18 cellular contexts compared by ENCODE assay signal in genomic region chr7:98112077-98112476, GRCh38. TPM values are rescaled to one million over a fixed set of nuclear protein-coding genes. Genes with fewer than 3 reads are reported as not detected.
DNase-seq lines count a peak whose midpoint lies in the region; ATAC-seq, FAIRE-seq and TF ChIP-seq lines count a peak whose summit lies in the region.
"Had no signal": no experiment of that assay in that cellular context is flagged by ENCODE, and none has a peak within 500 bp of the region (broad histone marks: within the 10 kb centered on the region; RNA-seq: fewer than 3 reads in every experiment).

No MANE protein-coding gene starts in this region.

- no peak for TF ChIP-seq RAD21 in K562 (CRISPR knock-in tag; conservative IDR thresholded peaks at IDR 0.05 in 1 of 2, IDR thresholded peaks at IDR 0.05 in 1 of 2)

- POLR2A ChIA-PET in K562 (lab: Yijun Ruan, JAX): interaction anchor here (0.6 to 5.9 kb wide), 5 partner anchors 9 to 81 kb away, joined by 3 to 54 read pairs (median 3); no protein-coding TSS in a partner anchor

- peaks cover 14% of the 10 kb centered on the region for H3K36me3 Mint-ChIP-seq in endothelial cell (ENCODE audit: low read depth, unreplicated experiment)

- H3K27me3 ChIP-seq in K562 (ENCODE audit: control insufficient read depth in 2 of 2, insufficient read depth in 2 of 2, low read length in 2 of 2) (no peaks in the 10 kb centered on the region), body of pancreas (no peaks in the 10 kb centered on the region), upper lobe of right lung (no peaks in the 10 kb centered on the region)

- H3K9me1 ChIP-seq in K562 (ENCODE audit: control insufficient read depth, insufficient read depth, low read length): no peaks in the 10 kb centered on the region

- in situ Hi-C loops in K562 (cut with MboI): no loop called here

- H3K27ac Mint-ChIP-seq in endothelial cell (ENCODE audit: unreplicated experiment): peak overlapping the region; percentile 99

- H3K27ac ChIP-seq in K562 (ENCODE audit: extremely low read depth, low read depth, low read length) (no peak overlapping the region), body of pancreas (peak overlapping the region in 3 of 4 donors; percentile 35 to 86 (median 71)), upper lobe of right lung (peak overlapping the region; percentile 61)

- H3K36me3 ChIP-seq in K562 (ENCODE audit: control insufficient read depth, insufficient read depth, low read length): peaks cover 3% of the 10 kb centered on the region; the same call in 1 of the 3 replicates
- no peaks in the 10 kb centered on the region for H3K36me3 ChIP-seq in body of pancreas (replicated peaks in 1 of 2; ENCODE audit: insufficient read depth in 1 of 2, low read depth in 2 of 2)
- no peaks in the 10 kb centered on the region for H3K36me3 ChIP-seq in upper lobe of right lung

- BruUV-seq in K562 (replicated peaks; lab: Mats Ljungman, UMichigan): no TSS peak

- TF ChIP-seq CTCF in K562 (IDR thresholded peaks at IDR 0.05 in 2 of 3, conservative IDR thresholded peaks at IDR 0.05 in 1 of 3; ENCODE audit: insufficient read depth in 2 of 3, low read depth in 1 of 3, low read length in 3 of 3) (no peak), body of pancreas (IDR thresholded peaks at IDR 0.05) (no peak), endothelial cell (IDR thresholded peaks at IDR 0.05; ENCODE audit: unreplicated experiment) (no peak), upper lobe of right lung (IDR thresholded peaks at IDR 0.05) (no peak)

- no peak for TF ChIP-seq EP300 in K562 (IDR thresholded peaks at IDR 0.05; ENCODE audit: low read length)

- H3K79me2 ChIP-seq in K562 (ENCODE audit: control insufficient read depth, insufficient read depth, low read length): peaks cover 75% of the 10 kb centered on the region

- no peaks in the 10 kb centered on the region for H3K9me3 ChIP-seq in K562 (replicated peaks; ENCODE audit: control insufficient read depth, insufficient read depth, low read depth, low read length)
- no peaks in the 10 kb centered on the region for H3K9me3 ChIP-seq in body of pancreas
- H3K9me3 ChIP-seq in upper lobe of right lung: no peaks in the 10 kb centered on the region

- intact Hi-C loops in K562 (cut with micrococcal nuclease): no loop called here
- intact Hi-C loops in body of pancreas (cut with DNase I): no loop called here
- intact Hi-C loops in upper lobe of right lung (cut with DNase I): no loop called here

- H3K4me1 ChIP-seq in K562 (replicated peaks in 1 of 2; ENCODE audit: control insufficient read depth in 2 of 2, insufficient read depth in 2 of 2, low read length in 2 of 2) (peaks cover 11 to 17% of the 10 kb centered on the region in 2 experiments), body of pancreas (peaks cover 70% of the 10 kb centered on the region), upper lobe of right lung (peaks cover 39% of the 10 kb centered on the region)

- H3K4me3 ChIP-seq in K562 (no peak overlapping the region), body of pancreas (no peak overlapping the region), upper lobe of right lung (no peak overlapping the region)
- H3K4me3 ChIP-seq: GM23338 had no signal

- H3K9ac ChIP-seq in K562 (ENCODE audit: insufficient read depth in 1 of 2, low read depth in 2 of 2, low read length in 2 of 2): no peak overlapping the region

- no peak for FAIRE-seq in K562 (lab: Jason Lieb, UNC)
- FAIRE-seq: GM12891, GM18507 had no signal

- peaks cover 28% of the 10 kb centered on the region for H4K20me1 ChIP-seq in K562 (replicated peaks; ENCODE audit: control insufficient read depth, insufficient read depth, low read length)

- H3K4me2 ChIP-seq in K562 (ENCODE audit: insufficient read depth, low read length): no peak overlapping the region
- H3K4me2 ChIP-seq: GM23338 had no signal

- WGBS in K562 (ENCODE audit: insufficient coverage, low coverage, missing lambda C conversion rate): 46% methylated on average over 4 of the region's 4 CpGs
- WGBS in body of pancreas, 2 donors: 62 to 66% methylated on average over 3 to 4 of the region's 4 CpGs

- CTCF ChIA-PET in K562 (lab: Yijun Ruan, JAX; ENCODE audit: low intra/inter-chr PET ratio): no interaction called here

- peaks cover 11% of the 10 kb centered on the region for H3K27me3 Mint-ChIP-seq in endothelial cell (ENCODE audit: unreplicated experiment)
- H3K27me3 Mint-ChIP-seq: CD4-positive, alpha-beta memory T cell had no signal

- no peak for TF ChIP-seq POLR2A in K562 (conservative IDR thresholded peaks at IDR 0.05)
- no peak for TF ChIP-seq POLR2A in body of pancreas (IDR thresholded peaks at IDR 0.05)

- H3K9me3 Mint-ChIP-seq in endothelial cell (ENCODE audit: unreplicated experiment): no peaks in the 10 kb centered on the region
- H3K9me3 Mint-ChIP-seq: CD4-positive, alpha-beta memory T cell; GM23338; H9 had no signal

- no peak for ATAC-seq in K562
- no peak for ATAC-seq in body of pancreas
- ATAC-seq in upper lobe of right lung: no peak
- ATAC-seq in SK-N-SH treated with all-trans-retinoic acid at 6 μM for 48 hours: no peak
- ATAC-seq: GM23338, HCT116 had no signal

- no peak overlapping the region for H2AFZ ChIP-seq in K562 (ENCODE audit: low read depth, low read length)
- H2AFZ ChIP-seq: GM23338 had no signal

- no peak overlapping the region for H3K4me3 Mint-ChIP-seq in endothelial cell (ENCODE audit: unreplicated experiment)
- H3K4me3 Mint-ChIP-seq: GM23338 had no signal

- DNase-seq in K562 (ENCODE audit: extremely low read depth in 1 of 4, low spot score in 3 of 4) (no peak), body of pancreas (no peak), endothelial cell (ENCODE audit: low spot score) (no peak), upper lobe of right lung (no peak), NCI-H1092 treated with DMSO at 0.1 percent for 48 hours (lab: John Stamatoyannopoulos, UW) (no peak)
- DNase-seq: C1 segment of cervical spinal cord; Calu3; CD4-positive, alpha-beta memory T cell; COR-L47; DMS53; DMS79 treated with DMSO at 0.1 percent for 48 hours; GF-D8; H9 had no signal

- H3K4me1 Mint-ChIP-seq in endothelial cell (ENCODE audit: unreplicated experiment): peaks cover 63% of the 10 kb centered on the region

TF ChIP-seq in K562, 482 proteins besides CTCF, POLR2A, EP300 and RAD21 (continues in another document):
- TF ChIP-seq NFIX (CRISPR knock-in tag; IDR thresholded peaks at IDR 0.05; ENCODE audit: low read depth) (no peak), HNRNPLL (IDR thresholded peaks at IDR 0.05; ENCODE audit: low read depth, low read length, poor library complexity, severe bottlenecking) (no peak), GTF2A2 (tag; IDR thresholded peaks at IDR 0.05) (no peak), RBM25 (IDR thresholded peaks at IDR 0.05; ENCODE audit: low read depth, low read length, severe bottlenecking) (peak; percentile 29), NELFE (IDR thresholded peaks at IDR 0.05; ENCODE audit: insufficient read depth, insufficient read length) (no peak), ZNF121 (CRISPR knock-in tag; conservative IDR thresholded peaks at IDR 0.05) (peak; percentile 53), ZNF3 (CRISPR knock-in tag; IDR thresholded peaks at IDR 0.05) (0 out of 2 replicates have a peak, but pooled peaks have one; percentile 55), CBFA2T3 (IDR thresholded peaks at IDR 0.05) (no peak)

TF ChIP-seq in SK-N-SH treated with all-trans-retinoic acid at 6 μM for 48 hours, 23 proteins besides CTCF, POLR2A, EP300 and RAD21 (continues in another document):
- no peak for TF ChIP-seq CREB5 (CRISPR knock-in tag; IDR thresholded peaks at IDR 0.05; ENCODE audit: low read depth)

RNA-seq across cellular contexts. Expression of gene LMTK2, which starts 5.4 kb away (rescaled TPM):
- total RNA-seq in K562 (2011; cell fraction: chromatin; rRNA removed; ENCODE audit: low replicate concordance): 21.6 and 22.5 TPM in 2 replicates
- total RNA-seq in K562 (2011; cell fraction: nucleolus; rRNA removed): 17.4 and 19.2 TPM in 2 replicates
- total RNA-seq in K562 (2011; cell fraction: nucleoplasm; rRNA removed): 22.9 and 28.6 TPM in 2 replicates
- total RNA-seq in K562 (2014; rRNA removed) (6.4 and 7.7 TPM in 2 replicates), K562 (2014; rRNA removed; fragmentation: Illumina TruSeq; extraction: Trizol) (6.3 and 7.1 TPM in 2 replicates), K562 (2015; rRNA removed; fragmentation: Illumina TruSeq; extraction: Trizol) (7.7 and 7.8 TPM in 2 replicates), K562 (2021) (14.3 and 16.4 TPM in 2 replicates), body of pancreas (10 to 100 TPM; 19.7 to 23.1 TPM), endothelial cell (ENCODE audit: unreplicated experiment) (32.5 TPM), upper lobe of right lung (40.8 TPM)
- polyA plus RNA-seq in K562 (2011; rRNA removed) (3.3 and 3.6 TPM in 2 replicates), K562 (2014; fragmentation: Illumina TruSeq; extraction: Trizol) (8.3 and 8.4 TPM in 2 replicates), K562 (2014; fragmentation: Nextera tagmentation; extraction: Ambion mirVana) (1 to 10 TPM in 1 of 2 experiments, under 1 TPM in 1; 0.78 to 1.8 TPM), K562 (2014; rRNA removed) (6.2 and 6.5 TPM in 2 replicates)
- 2.3 and 3.7 TPM in 2 replicates for polyA plus RNA-seq in K562 (2011; cell fraction: cytosol; rRNA removed)
- 3.9 and 7.0 TPM in 2 replicates for polyA plus RNA-seq in K562 (2011; cell fraction: nucleus; rRNA removed)
- polyA plus RNA-seq in K562 (2012): 5.3 and 6.1 TPM in 2 replicates
- polyA minus RNA-seq in K562 (2011; rRNA and poly(A)+ RNA removed): 5.7 and 7.3 TPM in 2 replicates
- polyA minus RNA-seq in K562 (2011; cell fraction: cytosol; rRNA and poly(A)+ RNA removed): 9.5 and 10.7 TPM in 2 replicates
- polyA minus RNA-seq in K562 (2011; cell fraction: nucleus; rRNA and poly(A)+ RNA removed): 4.1 and 5.1 TPM in 2 replicates
